Comparison of ENCODE assay signal across 11 cellular contexts in the genomic region with DNA sequence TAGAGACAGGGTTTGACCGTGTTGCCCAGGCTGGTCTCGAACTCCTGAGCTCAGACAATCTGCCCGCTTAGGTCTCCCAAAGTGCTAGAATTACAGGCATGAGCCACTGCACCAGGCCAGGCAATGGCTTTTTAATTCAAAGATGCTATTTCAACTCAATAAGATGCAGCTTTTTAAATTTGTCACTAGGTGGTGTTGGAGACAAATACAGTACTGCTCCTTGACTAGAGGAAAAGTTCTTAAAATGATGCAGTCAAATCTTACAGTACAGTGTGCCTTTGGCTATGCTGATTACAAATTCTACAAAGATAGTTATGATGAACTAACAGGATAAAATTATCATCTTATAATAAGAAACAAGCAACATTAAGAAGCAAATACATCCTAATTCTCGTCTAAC.
DNase-seq lines count a peak whose midpoint lies in the region; ATAC-seq and TF ChIP-seq lines count a peak whose summit lies in the region.
"Had no signal": no experiment of that assay in that cellular context is flagged by ENCODE, and none has a peak within 500 bp of the region (broad histone marks: within the 10 kb centered on the region; RNA-seq: fewer than 3 reads in every experiment).

No MANE protein-coding gene starts in this region.

- no peak overlapping the region for H2AFZ ChIP-seq in KMS-11 (ENCODE audit: low read depth)

- POLR2A ChIA-PET in activated CD4-positive, alpha-beta T cell treated with anti-CD3 and anti-CD28 coated beads for 36 hours (lab: Charles Lee), result no interaction called here

- ATAC-seq in HG03432 (IDR thresholded peaks at IDR 0.05; ENCODE audit: unreplicated experiment) (no peak), HG02759 (IDR thresholded peaks at IDR 0.05; ENCODE audit: unreplicated experiment) (no peak)
- no peak for ATAC-seq in activated CD4-positive, alpha-beta T cell treated with anti-CD3 and anti-CD28 coated beads for 36 hours

- CTCF ChIA-PET in activated CD4-positive, alpha-beta T cell treated with anti-CD3 and anti-CD28 coated beads for 36 hours (lab: Charles Lee), result interaction anchor here (0.8 to 2.9 kb wide), 5 partner anchors 19 to 264 kb away, joined by 3 to 27 read pairs (median 4); no protein-coding TSS in a partner anchor

- no peaks in the 10 kb centered on the region for H3K27me3 Mint-ChIP-seq in activated CD4-positive, alpha-beta T cell treated with anti-CD3 and anti-CD28 coated beads for 36 hours
- H3K27me3 Mint-ChIP-seq: stimulated activated naive CD8-positive, alpha-beta T cell treated with anti-CD3 and anti-CD28 coated beads, Interleukin-15, Interleukin-2, amounts not matched to agents 100 ng/mL and 50 ng/mL, for 24 hours had no signal

- H4K20me1 ChIP-seq in KMS-11 (ENCODE audit: insufficient read depth), result no peaks in the 10 kb centered on the region

- no peak overlapping the region for H3K4me3 Mint-ChIP-seq in activated CD4-positive, alpha-beta T cell treated with anti-CD3 and anti-CD28 coated beads for 36 hours
- H3K4me3 Mint-ChIP-seq: stimulated activated naive CD8-positive, alpha-beta T cell treated with anti-CD3 and anti-CD28 coated beads, Interleukin-15, Interleukin-2, amounts not matched to agents 100 ng/mL and 50 ng/mL, for 24 hours had no signal

- no peak overlapping the region for H3K4me2 ChIP-seq in KMS-11

- intact Hi-C loops in activated CD4-positive, alpha-beta T cell treated with anti-CD3 and anti-CD28 coated beads for 36 hours (cut with DNase I, micrococcal nuclease), result loop anchor here (1.0 kb wide), 1 partner anchor 261 kb away; no protein-coding TSS in a partner anchor

- peak; percentile 5 for DNase-seq in GM12865 (ENCODE audit: low read depth)
- DNase-seq in lung microvascular endothelial cell (ENCODE audit: low read depth in 2 of 2), result peak; percentile 13 to 30
- no peak for DNase-seq in activated CD4-positive, CD25-positive, alpha-beta regulatory T cell treated with anti-CD3 and anti-CD28 coated beads, Interleukin-2, amount 50 U/mL, for 72 hours
- DNase-seq in activated CD4-positive, alpha-beta T cell treated with anti-CD3 and anti-CD28 coated beads for 36 hours, result no peak
- DNase-seq: head of caudate nucleus, SHP77 treated with DMSO at 0.1 percent for 48 hours had no signal

- no peak overlapping the region for H3K4me3 ChIP-seq in GM12865 (ENCODE audit: low read depth, low read length)
- H3K4me3 ChIP-seq in KMS-11 (IDR thresholded peaks at IDR 0.05; ENCODE audit: insufficient read depth, low read depth, low read length), result no peak overlapping the region

- no peak overlapping the region for H3K9ac ChIP-seq in KMS-11

- no peaks in the 10 kb centered on the region for H3K36me3 ChIP-seq in KMS-11 (ENCODE audit: insufficient read depth)

- H3K79me2 ChIP-seq in KMS-11 (ENCODE audit: insufficient read depth, low read depth), result no peaks in the 10 kb centered on the region

- H3K27ac ChIP-seq in KMS-11 (no peak overlapping the region), VCaP (no peak overlapping the region)

- peak; percentile 11 for TF ChIP-seq CTCF in GM12865 (IDR thresholded peaks at IDR 0.05; ENCODE audit: insufficient read depth, low read depth, low read length, missing control alignments)
- peak; percentile 29; the same call in 1 of the 2 replicates for TF ChIP-seq CTCF in KMS-11 (conservative IDR thresholded peaks at IDR 0.05; ENCODE audit: low read depth, low read length)
- peak; percentile 63 for TF ChIP-seq CTCF in VCaP (conservative IDR thresholded peaks at IDR 0.05)

- H3K4me1 Mint-ChIP-seq in activated CD4-positive, alpha-beta T cell treated with anti-CD3 and anti-CD28 coated beads for 36 hours, result no peaks in the 10 kb centered on the region

- H3K4me1 ChIP-seq in KMS-11 (ENCODE audit: low read depth, poor library complexity, severe bottlenecking), result no peaks in the 10 kb centered on the region

- H3K27me3 ChIP-seq in KMS-11 (ENCODE audit: insufficient read depth, low read depth), result no peaks in the 10 kb centered on the region

- H3K9me3 Mint-ChIP-seq in activated CD4-positive, alpha-beta T cell treated with anti-CD3 and anti-CD28 coated beads for 36 hours (ENCODE audit: low read depth), result no peaks in the 10 kb centered on the region
- H3K9me3 Mint-ChIP-seq: stimulated activated naive CD8-positive, alpha-beta T cell treated with anti-CD3 and anti-CD28 coated beads, Interleukin-15, Interleukin-2, amounts not matched to agents 100 ng/mL and 50 ng/mL, for 24 hours had no signal

- no peaks in the 10 kb centered on the region for H3K36me3 Mint-ChIP-seq in activated CD4-positive, alpha-beta T cell treated with anti-CD3 and anti-CD28 coated beads for 36 hours (ENCODE audit: low read depth)

- no peak overlapping the region for H3K27ac Mint-ChIP-seq in activated CD4-positive, alpha-beta T cell treated with anti-CD3 and anti-CD28 coated beads for 36 hours
- H3K27ac Mint-ChIP-seq: stimulated activated naive CD8-positive, alpha-beta T cell treated with anti-CD3 and anti-CD28 coated beads, Interleukin-15, Interleukin-2, amounts not matched to agents 100 ng/mL and 50 ng/mL, for 24 hours had no signal

Comparison
In these comparisons a context has a peak if more than half of its experiments do, and no peak if none do; other contexts are left out.
1. DNase-seq: peak in GM12865 (single experiment) and lung microvascular endothelial cell (2 of 2); none in activated CD4-positive, CD25-positive, alpha-beta regulatory T cell treated with anti-CD3 and anti-CD28 coated beads, Interleukin-2, amount 50 U/mL, for 72 hours (single experiment) and activated CD4-positive, alpha-beta T cell treated with anti-CD3 and anti-CD28 coated beads for 36 hours (single experiment).
2. CTCF ChIP-seq: peak in every context shown above with its lines; median percentile 63 in VCaP; 29 in KMS-11; 11 in GM12865.